ENCODE assay signal across 8 cellular contexts in genomic region chr17:49361129-49361901, GRCh38. TPM values are rescaled to one million over a fixed set of nuclear protein-coding genes. Genes with fewer than 3 reads are reported as not detected.
DNase-seq lines count a peak whose midpoint lies in the region; ATAC-seq and TF ChIP-seq lines count a peak whose summit lies in the region.

No MANE protein-coding gene starts in this region.

- peak; percentile 14 for ATAC-seq in HG03520 (IDR thresholded peaks at IDR 0.05; ENCODE audit: unreplicated experiment)
- ATAC-seq in thoracic aorta (ENCODE audit: insufficient number of reproducible peaks, low FRiP score, low read depth) = no peak

- H3K4me3 ChIP-seq in osteoblast (ENCODE audit: insufficient read depth, low read length) (peak overlapping the region; percentile 95), thoracic aorta (peak overlapping the region; percentile 96)

- peak overlapping the region; percentile 53 for H3K27ac ChIP-seq in osteoblast (ENCODE audit: low read depth, low read length)
- H3K27ac ChIP-seq in thoracic aorta = peak overlapping the region; percentile 86 to 88

- H2AFZ ChIP-seq in osteoblast (ENCODE audit: low read length) = peak overlapping the region; percentile 75

- H3K36me3 ChIP-seq in osteoblast (ENCODE audit: insufficient read depth, low read length) (no peaks in the 10 kb centered on the region), thoracic aorta (no peaks in the 10 kb centered on the region)

- no peaks in the 10 kb centered on the region for H3K9me3 ChIP-seq in osteoblast (ENCODE audit: low read depth, low read length)
- H3K9me3 ChIP-seq in thoracic aorta = no peaks in the 10 kb centered on the region

- peak in 11 of 14 donors; percentile 35 to 73 (median 53) for DNase-seq in C1 segment of cervical spinal cord (lab: John Stamatoyannopoulos, UW)
- peak; percentile 63 for DNase-seq in GM19238 (ENCODE audit: insufficient read length, low spot score)
- peak; percentile 54 for DNase-seq in RPMI7951 (ENCODE audit: low read depth)
- peak; percentile 91 for DNase-seq in activated effector memory CD4-positive, alpha-beta T cell treated with anti-CD3 and anti-CD28 coated beads, Interleukin-2, amount 50 U/mL, for 16 hours
- DNase-seq in globus pallidus (ENCODE audit: low spot score) = peak; percentile 56
- peak; percentile 89 for DNase-seq in osteoblast (ENCODE audit: insufficient read length, low spot score, missing footprints)
- no peak for DNase-seq in thoracic aorta (ENCODE audit: low spot score)

- peaks cover 51% of the 10 kb centered on the region for H3K79me2 ChIP-seq in osteoblast (ENCODE audit: insufficient read depth, low read length)

- no peak for TF ChIP-seq CTCF in osteoblast (IDR thresholded peaks at IDR 0.05; ENCODE audit: extremely low read depth, low read depth, low read length)
- no peak for TF ChIP-seq CTCF in thoracic aorta (IDR thresholded peaks at IDR 0.05)

- H4K20me1 ChIP-seq in osteoblast (ENCODE audit: insufficient read depth, low read length) = peaks cover 42% of the 10 kb centered on the region

- no peaks in the 10 kb centered on the region for H3K27me3 ChIP-seq in osteoblast (ENCODE audit: insufficient read depth, low read length)
- H3K27me3 ChIP-seq in thoracic aorta (replicated peaks; ENCODE audit: insufficient read depth) = no peaks in the 10 kb centered on the region

- H3K4me2 ChIP-seq in osteoblast (ENCODE audit: insufficient read depth, low read length) = peak overlapping the region; percentile 82

- H3K4me1 ChIP-seq in osteoblast (ENCODE audit: insufficient read depth, low read length) = peaks cover 34% of the 10 kb centered on the region
- H3K4me1 ChIP-seq in thoracic aorta (ENCODE audit: control insufficient read depth in 1 of 2, low read depth in 2 of 2) = peaks cover 5 to 27% of the 10 kb centered on the region in 2 donors

RNA-seq across cellular contexts. Expression of gene ZNF652, which starts 0.7 kb away (rescaled TPM):
- 10.9 and 11.4 TPM in 2 replicates for total RNA-seq in RPMI7951 (2014; rRNA removed; shearing (Covaris generic))
- total RNA-seq in osteoblast (28.2 and 31.5 TPM in 2 replicates), thoracic aorta (10 to 100 TPM; 36.1 to 40.0 TPM)

RNA-seq across cellular contexts. Expression of gene PHB1, which starts 53.4 kb away (rescaled TPM):
- total RNA-seq in RPMI7951 (2014; rRNA removed; shearing (Covaris generic)) = 146 and 208 TPM in 2 replicates
- total RNA-seq in osteoblast (71.7 and 71.9 TPM in 2 replicates), thoracic aorta (10 to 100 TPM; 34.4 to 55.6 TPM)
